ENCODE assay signal across 16 cellular contexts in the genomic region with DNA sequence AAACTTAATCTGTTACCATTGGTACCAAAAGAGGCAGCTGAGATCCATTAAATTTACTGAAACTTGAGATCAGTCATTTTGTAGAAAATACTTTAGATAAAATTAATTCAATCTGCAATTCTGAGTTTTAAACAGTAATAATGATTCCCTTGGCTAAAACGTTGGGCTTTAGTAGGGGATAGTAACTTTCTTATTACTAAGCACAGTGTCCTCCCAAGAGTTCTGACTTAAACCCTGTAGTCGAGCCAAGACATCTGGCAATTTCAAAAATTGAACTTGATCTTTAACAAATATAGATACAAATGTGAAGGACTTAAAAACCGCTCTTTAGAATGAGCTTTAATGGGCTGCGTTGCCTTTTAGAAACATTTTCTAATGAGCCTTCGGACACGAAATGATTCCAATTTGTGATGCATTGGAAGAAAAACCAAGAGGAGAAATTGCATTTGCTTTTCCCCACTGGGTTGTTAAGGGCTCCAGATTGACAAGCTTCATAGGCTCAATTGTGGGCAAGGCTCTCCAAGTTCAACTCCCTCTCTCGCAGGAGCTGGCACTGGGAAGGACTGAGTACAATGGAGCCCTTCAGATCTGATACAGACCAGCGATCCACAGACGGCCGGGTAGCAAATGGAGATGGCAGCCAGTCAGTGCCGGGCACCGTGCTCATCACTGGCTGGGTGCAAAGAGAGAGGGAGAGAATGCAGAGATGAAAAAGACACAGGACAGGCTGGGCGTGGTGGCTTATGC.
"Had no signal": no experiment of that assay in that cellular context is flagged by ENCODE, and none has a peak within 500 bp of the region (broad histone marks: within the 10 kb centered on the region; RNA-seq: fewer than 3 reads in every experiment).

No MANE protein-coding gene starts in this region.

- DNase-seq: activated CD4-positive, alpha-beta T cell treated with anti-CD3 and anti-CD28 coated beads for 1 hour; activated CD4-positive, alpha-beta T cell treated with anti-CD3 and anti-CD28 coated beads, Interleukin-2, amount 50 U/mL, for 48 hours; activated gamma-delta T cell; activated T-cell treated with anti-CD3 and anti-CD28 coated beads, Interleukin-2, amount 50 U/mL, for 48 hours; aorta; esophagus squamous epithelium; immature natural killer cell; left cardiac atrium; natural killer cell; stimulated activated CD4-positive, alpha-beta T cell treated with anti-CD3 and anti-CD28 coated beads, Interleukin-4, amount 100 ng/mL, for 4 hours; stimulated activated naive CD8-positive, alpha-beta T cell treated with anti-CD3 and anti-CD28 coated beads, Interleukin-15, amount 100 ng/mL, for 72 hours; T-cell; T1000 had no signal

- H3K36me3 Mint-ChIP-seq: activated naive CD8-positive, alpha-beta T cell; natural killer cell; T-cell had no signal

- H3K27me3 Mint-ChIP-seq: activated naive CD8-positive, alpha-beta T cell; stimulated activated naive CD8-positive, alpha-beta T cell treated with anti-CD3 and anti-CD28 coated beads, Interleukin-15, amount 100 ng/mL, for 72 hours; T-cell had no signal

- H3K4me3 Mint-ChIP-seq: activated naive CD8-positive, alpha-beta T cell; immature natural killer cell; natural killer cell; stimulated activated naive CD8-positive, alpha-beta T cell treated with anti-CD3 and anti-CD28 coated beads, Interleukin-15, amount 100 ng/mL, for 72 hours; T-cell had no signal

- ATAC-seq: gastroesophageal sphincter; natural killer cell; stimulated activated naive CD8-positive, alpha-beta T cell treated with anti-CD3 and anti-CD28 coated beads, Interleukin-15, amount 100 ng/mL, for 72 hours; T-cell had no signal

- H3K4me1 Mint-ChIP-seq: immature natural killer cell; natural killer cell; stimulated activated naive CD8-positive, alpha-beta T cell treated with anti-CD3 and anti-CD28 coated beads, Interleukin-15, amount 100 ng/mL, for 72 hours; T-cell had no signal

- H3K27ac Mint-ChIP-seq: activated naive CD8-positive, alpha-beta T cell; immature natural killer cell; natural killer cell; stimulated activated naive CD8-positive, alpha-beta T cell treated with anti-CD3 and anti-CD28 coated beads, Interleukin-15, amount 100 ng/mL, for 72 hours; T-cell had no signal

- H3K27ac ChIP-seq: esophagus squamous epithelium, gastroesophageal sphincter, tibial nerve had no signal
